In the genomic region with DNA sequence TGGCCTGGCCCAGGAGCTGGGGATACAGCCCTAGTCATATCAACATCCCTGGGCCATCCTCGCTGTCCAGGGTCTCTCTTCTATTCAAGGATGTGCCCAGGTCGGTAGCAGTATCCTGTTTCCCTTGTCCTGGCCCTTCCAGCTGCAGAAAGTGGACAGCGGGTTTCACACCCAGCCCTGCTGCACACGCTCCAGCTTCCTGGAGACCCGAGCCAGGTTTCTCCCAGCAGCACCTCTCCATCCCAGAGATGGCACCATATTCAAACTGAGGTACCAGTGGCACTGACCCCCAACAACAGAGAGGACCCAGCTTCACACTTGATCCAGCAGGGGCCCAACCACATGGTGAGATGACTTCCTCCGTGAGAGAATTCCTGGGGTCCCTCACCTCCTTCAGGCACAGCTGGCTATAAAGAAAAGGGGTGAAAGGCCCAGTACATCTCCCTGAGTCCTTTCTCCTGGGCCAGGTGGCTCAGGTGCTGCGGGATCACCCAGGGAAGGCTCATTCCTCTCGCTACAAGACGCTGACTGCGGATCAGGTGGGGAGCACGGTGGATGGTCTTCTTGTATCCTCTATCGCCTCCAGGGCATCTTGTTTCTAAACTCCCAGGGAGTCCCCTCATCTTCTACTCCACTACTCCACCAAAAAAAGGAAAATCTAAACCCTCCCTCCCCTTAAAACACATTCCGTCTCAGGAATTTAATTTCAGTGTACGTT, we compare ENCODE assay signal across 8 cellular contexts. TPM values are rescaled to one million over a fixed set of nuclear protein-coding genes. Genes with fewer than 3 reads are reported as not detected.
DNase-seq lines count a peak whose midpoint lies in the region; ATAC-seq, FAIRE-seq and TF ChIP-seq lines count a peak whose summit lies in the region.

No MANE protein-coding gene starts in this region.

- TF ChIP-seq CTCF in adrenal gland (IDR thresholded peaks at IDR 0.05): no peak
- TF ChIP-seq CTCF in kidney (IDR thresholded peaks at IDR 0.05; ENCODE audit: borderline replicate concordance, extremely low read depth, insufficient read depth): no peak

- peak overlapping the region; percentile 46 for H3K4me3 Mint-ChIP-seq in stimulated activated effector memory CD8-positive, alpha-beta T cell treated with anti-CD3 and anti-CD28 coated beads, Interleukin-12 subunit alpha, Interleukin-12 subunit beta, amount 100 ng/mL, for 72 hours

- H3K27me3 ChIP-seq in HUES6 (ENCODE audit: control insufficient read depth, insufficient read depth, low read length) (peaks cover 31% of the 10 kb centered on the region), adrenal gland (no peaks in the 10 kb centered on the region)

- H3K9ac ChIP-seq in HUES6 (ENCODE audit: low read length) (peak overlapping the region; percentile 72), kidney (ENCODE audit: low read length in 2 of 2) (peak overlapping the region; percentile 22 to 68)

- peaks cover 51% of the 10 kb centered on the region for H3K4me1 Mint-ChIP-seq in stimulated activated effector memory CD8-positive, alpha-beta T cell treated with anti-CD3 and anti-CD28 coated beads, Interleukin-12 subunit alpha, Interleukin-12 subunit beta, amount 100 ng/mL, for 72 hours

- intact Hi-C loops in adrenal gland (cut with DNase I) (no loop called here), kidney (cut with DNase I) (no loop called here)

- DNase-seq in adrenal gland (peak in 1 of 7 donors; percentile 33), kidney (no peak), medulla oblongata (ENCODE audit: extremely low spot score) (no peak), NCI-H2171 treated with DMSO at 0.1 percent for 48 hours (lab: John Stamatoyannopoulos, UW) (no peak)
- DNase-seq in stimulated activated effector memory CD8-positive, alpha-beta T cell treated with anti-CD3 and anti-CD28 coated beads, Interleukin-12 subunit alpha, Interleukin-12 subunit beta, amount 100 ng/mL, for 72 hours (ENCODE audit: low spot score in 2 of 2): no peak

- no peak for FAIRE-seq in kidney (lab: Jason Lieb, UNC)

- no peak overlapping the region for H3K27ac Mint-ChIP-seq in stimulated activated effector memory CD8-positive, alpha-beta T cell treated with anti-CD3 and anti-CD28 coated beads, Interleukin-12 subunit alpha, Interleukin-12 subunit beta, amount 100 ng/mL, for 72 hours

- WGBS in adrenal gland, 4 donors: 61 to 72% (median 69%) methylated on average over 10 to 14 of the region's 14 CpGs

- H3K9me3 ChIP-seq in HUES6 (ENCODE audit: control insufficient read depth, insufficient read depth, low read depth, low read length) (no peaks in the 10 kb centered on the region), adrenal gland (replicated peaks in 1 of 3) (no peaks in the 10 kb centered on the region), kidney (ENCODE audit: control insufficient read depth in 1 of 2, low read length in 2 of 2) (no peaks in the 10 kb centered on the region)

- no peaks in the 10 kb centered on the region for H3K9me3 Mint-ChIP-seq in stimulated activated effector memory CD8-positive, alpha-beta T cell treated with anti-CD3 and anti-CD28 coated beads, Interleukin-12 subunit alpha, Interleukin-12 subunit beta, amount 100 ng/mL, for 72 hours

- H3K36me3 ChIP-seq in HUES6 (ENCODE audit: control insufficient read depth, insufficient read depth, low read length) (no peaks in the 10 kb centered on the region), adrenal gland (replicated peaks in 1 of 2) (no peaks in the 10 kb centered on the region), kidney (ENCODE audit: control insufficient read depth in 1 of 2, insufficient read depth in 2 of 2, low read length in 2 of 2) (no peaks in the 10 kb centered on the region)

- peaks cover 20% of the 10 kb centered on the region for H3K36me3 Mint-ChIP-seq in stimulated activated effector memory CD8-positive, alpha-beta T cell treated with anti-CD3 and anti-CD28 coated beads, Interleukin-12 subunit alpha, Interleukin-12 subunit beta, amount 100 ng/mL, for 72 hours

- ATAC-seq in stimulated activated effector memory CD8-positive, alpha-beta T cell treated with anti-CD3 and anti-CD28 coated beads, Interleukin-12 subunit alpha, Interleukin-12 subunit beta, amount 100 ng/mL, for 72 hours: no peak
- ATAC-seq in HG03442 (IDR thresholded peaks at IDR 0.05; ENCODE audit: unreplicated experiment) (no peak), GM18498 (IDR thresholded peaks at IDR 0.05; ENCODE audit: unreplicated experiment) (no peak)

- peak overlapping the region; percentile 76 for H3K4me3 ChIP-seq in HUES6 (ENCODE audit: low read depth, low read length)
- peak overlapping the region in 2 of 4 donors; percentile 44 to 98 for H3K4me3 ChIP-seq in adrenal gland
- peak overlapping the region; percentile 50 to 55 for H3K4me3 ChIP-seq in kidney (ENCODE audit: low read length in 2 of 2)

- H3K27ac ChIP-seq in HUES6 (ENCODE audit: low read depth, low read length) (peak overlapping the region; percentile 69; the same call in 1 of the 2 replicates), adrenal gland (peak overlapping the region; percentile 72 to 99 (median 95)), kidney (ENCODE audit: low read depth in 2 of 2, low read length in 2 of 2) (peak overlapping the region; percentile 92 to 96)

- TF ChIP-seq POLR2A in adrenal gland (IDR thresholded peaks at IDR 0.05): no peak

- H3K4me1 ChIP-seq in HUES6 (ENCODE audit: control insufficient read depth, insufficient read depth, low read length) (peaks cover 66% of the 10 kb centered on the region), adrenal gland (replicated peaks in 1 of 2) (peaks cover 34 to 61% of the 10 kb centered on the region in 2 donors), kidney (ENCODE audit: control insufficient read depth in 1 of 2, insufficient read depth in 1 of 2, low read depth in 1 of 2, low read length in 2 of 2) (peaks cover 16 to 41% of the 10 kb centered on the region in 2 donors)

RNA-seq across cellular contexts. Expression of a gene that starts 1.4 kb away (rescaled TPM):
- total RNA-seq in adrenal gland: 10 to 100 TPM; 23.9 to 47.3 (median 39.1) TPM
- 10 to 100 TPM; 19.9 to 45.1 (median 40.1) TPM for polyA plus RNA-seq in adrenal gland
- total RNA-seq in kidney: 52.3 TPM
- polyA plus RNA-seq in kidney (ENCODE audit: insufficient read depth, low read depth, low replicate concordance): 33.0 TPM

RNA-seq across cellular contexts. Expression of a gene that starts 34.2 kb away (rescaled TPM):
- 100 to 1,000 TPM in 1 of 8 donors, 10 to 100 TPM in 7; 56.2 to 105 (median 74.1) TPM for total RNA-seq in adrenal gland
- polyA plus RNA-seq in adrenal gland: 10 to 100 TPM; 14.1 to 58.5 (median 23.1) TPM
- 92.5 TPM for total RNA-seq in kidney
- 26.0 TPM for polyA plus RNA-seq in kidney (ENCODE audit: insufficient read depth, low read depth, low replicate concordance)

RNA-seq across cellular contexts. Expression of a gene that starts 53.2 kb away (rescaled TPM):
- total RNA-seq in adrenal gland (100 to 1,000 TPM; 131 to 236 (median 186) TPM), kidney (177 TPM)
- polyA plus RNA-seq in adrenal gland (100 to 1,000 TPM; 105 to 276 (median 137) TPM), kidney (ENCODE audit: insufficient read depth, low read depth, low replicate concordance) (69.8 TPM)
